16 cellular contexts compared by ENCODE assay signal in the genomic region with DNA sequence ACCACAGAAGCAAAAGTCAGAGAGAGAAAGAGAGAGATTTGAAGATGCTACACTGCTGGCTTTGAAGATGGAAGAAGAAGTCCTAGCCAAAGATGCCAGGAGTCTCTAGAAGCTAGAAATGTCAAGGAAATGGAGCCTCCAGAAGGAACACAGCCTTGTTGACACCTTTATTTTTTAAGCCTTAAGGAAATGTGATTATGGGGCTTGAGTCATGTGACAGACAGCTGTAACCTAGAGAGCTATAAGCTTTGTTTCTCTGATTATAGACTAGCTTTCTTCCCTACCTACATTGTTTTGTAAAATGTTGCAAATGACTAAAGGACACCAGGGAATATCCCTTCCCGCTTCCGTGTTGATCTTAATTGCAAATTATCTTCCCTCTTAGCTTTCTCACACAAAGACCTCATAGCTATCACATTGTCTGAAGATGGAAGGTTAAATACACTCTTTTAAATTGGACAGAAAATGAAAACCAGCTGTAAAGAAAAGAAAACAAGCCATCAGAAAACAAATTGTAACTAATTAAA.
"Had no signal": no experiment of that assay in that cellular context is flagged by ENCODE, and none has a peak within 500 bp of the region (broad histone marks: within the 10 kb centered on the region; RNA-seq: fewer than 3 reads in every experiment).

No MANE protein-coding gene starts in this region.

- H3K36me3 Mint-ChIP-seq: stimulated activated effector memory CD8-positive, alpha-beta T cell treated with anti-CD3 and anti-CD28 coated beads, Interleukin-12 subunit alpha, Interleukin-12 subunit beta, amount 100 ng/mL, for 72 hours had no signal

- H3K27me3 ChIP-seq: breast epithelium, gastrocnemius medialis, heart right ventricle had no signal

- H3K4me3 ChIP-seq: breast epithelium, gastrocnemius medialis, heart right ventricle, lung had no signal

- H3K9me3 ChIP-seq: breast epithelium, gastrocnemius medialis had no signal

- DNase-seq: activated CD4-positive, alpha-beta T cell treated with anti-CD3 and anti-CD28 coated beads, Interleukin-2, amount 50 U/mL, for 1 hour; activated naive CD8-positive, alpha-beta T cell treated with anti-CD3 and anti-CD28 coated beads, Interleukin-2, amount 10 ng/mL, durations not matched to agents 7 days and 5 days; anterior cingulate cortex; cerebellar nuclear complex; effector memory CD8-positive, alpha-beta T cell; gastrocnemius medialis; heart right ventricle; retina; stimulated activated CD4-positive, alpha-beta T cell treated with anti-CD3 and anti-CD28 coated beads, Interleukin-12 subunit alpha, Interleukin-12 subunit beta, amount 100 ng/mL, for 4 hours had no signal

- H3K9me3 Mint-ChIP-seq: effector memory CD8-positive, alpha-beta T cell had no signal

- H3K36me3 ChIP-seq: breast epithelium, gastrocnemius medialis, heart right ventricle had no signal

- FAIRE-seq: urothelium cell line had no signal

- H3K27ac ChIP-seq: breast epithelium, epithelial cell of prostate, gastrocnemius medialis, heart right ventricle had no signal

- ATAC-seq: effector memory CD8-positive, alpha-beta T cell; gastrocnemius medialis; heart right ventricle; stimulated activated effector memory CD8-positive, alpha-beta T cell treated with anti-CD3 and anti-CD28 coated beads, Interleukin-12 subunit alpha, Interleukin-12 subunit beta, amount 100 ng/mL, for 72 hours had no signal

- H3K27ac Mint-ChIP-seq: activated naive CD8-positive, alpha-beta T cell treated with anti-CD3 and anti-CD28 coated beads, Interleukin-2, amount 10 ng/mL, durations not matched to agents 7 days and 5 days; activated T-helper 1 cell treated with anti-CD3 and anti-CD28 coated beads, Interleukin-12 subunit alpha, Interleukin-12 subunit beta, Interleukin-2, Interleukin-4 antibody, amounts not matched to agents 30 ng/mL and 10 ng/mL and 1 ng/mL, durations not matched to agents 14 hours and 24 hours and 36 hours; dendritic cell treated with granulocyte-macrophage colony-stimulating factor and Interleukin-4, amounts not matched to agents 40 ng/mL and 50 ng/mL, for 4 days; effector memory CD8-positive, alpha-beta T cell; stimulated activated effector memory CD8-positive, alpha-beta T cell treated with anti-CD3 and anti-CD28 coated beads, Interleukin-12 subunit alpha, Interleukin-12 subunit beta, amount 100 ng/mL, for 72 hours had no signal

- H3K4me3 Mint-ChIP-seq: activated naive CD8-positive, alpha-beta T cell treated with anti-CD3 and anti-CD28 coated beads, Interleukin-2, amount 10 ng/mL, durations not matched to agents 7 days and 5 days; activated T-helper 1 cell treated with anti-CD3 and anti-CD28 coated beads, Interleukin-12 subunit alpha, Interleukin-12 subunit beta, Interleukin-2, Interleukin-4 antibody, amounts not matched to agents 30 ng/mL and 10 ng/mL and 1 ng/mL, durations not matched to agents 14 hours and 24 hours and 36 hours; dendritic cell treated with granulocyte-macrophage colony-stimulating factor and Interleukin-4, amounts not matched to agents 40 ng/mL and 50 ng/mL, for 4 days; effector memory CD8-positive, alpha-beta T cell; stimulated activated effector memory CD8-positive, alpha-beta T cell treated with anti-CD3 and anti-CD28 coated beads, Interleukin-12 subunit alpha, Interleukin-12 subunit beta, amount 100 ng/mL, for 72 hours had no signal

- H3K4me1 ChIP-seq: breast epithelium, heart right ventricle had no signal
